ENCODE assay signal across 8 cellular contexts in the genomic region with DNA sequence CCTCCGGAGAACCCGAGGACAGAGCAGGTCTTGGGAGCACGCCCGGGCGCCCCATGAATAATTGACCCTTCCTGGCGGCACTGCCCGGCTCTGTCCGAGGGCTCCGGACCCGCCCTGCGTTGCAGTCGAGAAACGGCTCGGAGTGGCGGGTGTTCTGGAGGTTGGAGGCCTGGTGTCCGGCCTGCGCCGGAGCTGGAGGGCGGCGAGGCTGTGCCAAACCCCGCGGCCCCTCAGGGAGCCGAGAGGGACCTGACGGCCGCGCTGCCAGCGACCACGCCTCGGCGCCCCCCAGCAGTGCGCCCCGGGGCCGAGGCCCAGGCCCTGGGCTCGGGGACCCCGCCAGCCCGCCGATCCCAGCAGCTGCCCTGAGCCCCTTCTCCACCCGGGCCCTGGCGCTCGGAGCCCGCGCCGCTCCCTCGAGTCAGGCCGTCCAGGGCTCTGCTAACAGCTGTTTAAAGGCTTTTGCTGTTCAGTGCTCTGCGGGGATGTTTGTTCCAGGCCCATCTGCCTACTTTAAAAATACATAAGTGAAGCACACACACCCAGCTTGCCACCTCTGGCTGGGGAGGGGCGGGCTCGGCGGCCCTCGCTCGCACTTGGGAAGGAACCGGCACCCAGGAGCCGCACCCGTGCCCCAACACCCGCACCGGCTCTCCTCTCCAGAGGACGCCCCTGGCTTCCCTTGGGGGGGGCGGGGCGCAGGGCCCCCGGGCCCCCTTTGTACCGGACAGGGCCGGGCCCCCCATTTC. TPM values are rescaled to one million over a fixed set of nuclear protein-coding genes. Genes with fewer than 3 reads are reported as not detected.
DNase-seq lines count a peak whose midpoint lies in the region; ATAC-seq and TF ChIP-seq lines count a peak whose summit lies in the region.

No MANE protein-coding gene starts in this region.

- no peak for TF ChIP-seq CTCF in Calu3 (IDR thresholded peaks at IDR 0.05; ENCODE audit: unreplicated experiment)

- H3K4me1 Mint-ChIP-seq in Calu3 (ENCODE audit: low read depth, unreplicated experiment) (peaks cover 29% of the 10 kb centered on the region), IgD-negative memory B cell (peaks cover 17 to 21% (median 18%) of the 10 kb centered on the region in 3 donors)
- peaks cover 25% of the 10 kb centered on the region for H3K4me1 Mint-ChIP-seq in activated naive CD8-positive, alpha-beta T cell treated with anti-CD3 and anti-CD28 coated beads, Interleukin-2, amount 10 ng/mL, durations not matched to agents 7 days and 5 days

- no peak for DNase-seq in Calu3
- DNase-seq in activated naive CD8-positive, alpha-beta T cell treated with anti-CD3 and anti-CD28 coated beads, Interleukin-2, amount 10 ng/mL, durations not matched to agents 7 days and 5 days, result peak; percentile 51
- peak; percentile 54 for DNase-seq in left ventricle myocardium superior
- peak; percentile 64 for DNase-seq in sciatic nerve (ENCODE audit: low spot score)

- no peaks in the 10 kb centered on the region for H3K27me3 Mint-ChIP-seq in Calu3 (ENCODE audit: unreplicated experiment)
- no peaks in the 10 kb centered on the region for H3K27me3 Mint-ChIP-seq in IgD-negative memory B cell
- H3K27me3 Mint-ChIP-seq in activated naive CD8-positive, alpha-beta T cell treated with anti-CD3 and anti-CD28 coated beads, Interleukin-2, amount 10 ng/mL, durations not matched to agents 7 days and 5 days, result peaks cover 6% of the 10 kb centered on the region

- POLR2A ChIA-PET in activated naive CD8-positive, alpha-beta T cell treated with anti-CD3 and anti-CD28 coated beads, Interleukin-2, amount 10 ng/mL, durations not matched to agents 7 days and 5 days (lab: Charles Lee), result interaction anchor here (0.6 to 3.2 kb wide), 4 partner anchors 11 to 107 kb away, joined by 3 to 15 read pairs (median 4); a partner anchor contains a TSS

- ATAC-seq in activated naive CD8-positive, alpha-beta T cell treated with anti-CD3 and anti-CD28 coated beads, Interleukin-2, amount 10 ng/mL, durations not matched to agents 7 days and 5 days (ENCODE audit: low read depth), result no peak
- ATAC-seq in left ventricle myocardium superior, result peak; percentile 20
- ATAC-seq in sciatic nerve, result peak; percentile 23
- ATAC-seq in HG03095 (IDR thresholded peaks at IDR 0.05; ENCODE audit: unreplicated experiment), result no peak
- ATAC-seq in GM18519 (IDR thresholded peaks at IDR 0.05; ENCODE audit: low FRiP score, unreplicated experiment), result no peak
- ATAC-seq in HG03175 (IDR thresholded peaks at IDR 0.05; ENCODE audit: unreplicated experiment), result no peak

- H3K27ac Mint-ChIP-seq in Calu3 (ENCODE audit: unreplicated experiment) (peak overlapping the region; percentile 81), IgD-negative memory B cell (peak overlapping the region in 2 of 3 donors; percentile 71 to 91)
- peak overlapping the region; percentile 99 for H3K27ac Mint-ChIP-seq in activated naive CD8-positive, alpha-beta T cell treated with anti-CD3 and anti-CD28 coated beads, Interleukin-2, amount 10 ng/mL, durations not matched to agents 7 days and 5 days

- H3K9me3 Mint-ChIP-seq in Calu3 (ENCODE audit: low read depth, unreplicated experiment) (no peaks in the 10 kb centered on the region), IgD-negative memory B cell (no peaks in the 10 kb centered on the region)
- H3K9me3 Mint-ChIP-seq in activated naive CD8-positive, alpha-beta T cell treated with anti-CD3 and anti-CD28 coated beads, Interleukin-2, amount 10 ng/mL, durations not matched to agents 7 days and 5 days, result no peaks in the 10 kb centered on the region

- no TSS peak for BruUV-seq in Calu3 (replicated peaks; lab: Mats Ljungman, UMichigan)

- CTCF ChIA-PET in Calu3 (lab: Charles Lee), result interaction anchor here (0.6 kb wide), 1 partner anchor 300 kb away, joined by 4 read pairs; no protein-coding TSS in a partner anchor

- peaks cover 29% of the 10 kb centered on the region for H3K36me3 Mint-ChIP-seq in Calu3 (ENCODE audit: insufficient read depth, unreplicated experiment)
- H3K36me3 Mint-ChIP-seq in IgD-negative memory B cell, result peaks cover 5% of the 10 kb centered on the region
- peaks cover 5% of the 10 kb centered on the region for H3K36me3 Mint-ChIP-seq in activated naive CD8-positive, alpha-beta T cell treated with anti-CD3 and anti-CD28 coated beads, Interleukin-2, amount 10 ng/mL, durations not matched to agents 7 days and 5 days

- intact Hi-C loops in Calu3 (cut with micrococcal nuclease; ENCODE audit: unreplicated experiment) (loop anchor here (10.0 kb wide), 1 partner anchor 54 kb away; no protein-coding TSS in a partner anchor), left ventricle myocardium superior (cut with micrococcal nuclease) (no loop called here), sciatic nerve (cut with DNase I) (no loop called here)

- H3K4me3 Mint-ChIP-seq in Calu3 (ENCODE audit: low read depth, unreplicated experiment) (peak overlapping the region; percentile 71), IgD-negative memory B cell (peak overlapping the region; percentile 85 to 99 (median 96))
- H3K4me3 Mint-ChIP-seq in activated naive CD8-positive, alpha-beta T cell treated with anti-CD3 and anti-CD28 coated beads, Interleukin-2, amount 10 ng/mL, durations not matched to agents 7 days and 5 days, result peak overlapping the region; percentile 99

RNA-seq across cellular contexts. Expression of a gene that starts 0.8 kb away (rescaled TPM):
- total RNA-seq in Calu3 (2022) (14.3 and 15.4 TPM in 2 replicates), left ventricle myocardium superior (6.1 TPM), sciatic nerve (20.2 TPM)
- polyA plus RNA-seq in IgD-negative memory B cell, result 3.6 TPM
- total RNA-seq in activated naive CD8-positive, alpha-beta T cell treated with anti-CD3 and anti-CD28 coated beads, Interleukin-2, amount 10 ng/mL, durations not matched to agents 7 days and 5 days, result 10 to 100 TPM; 15.4 to 16.7 TPM

Comparison
In these comparisons a context has a peak if more than half of its experiments do, and no peak if none do; other contexts are left out.
1. ATAC-seq: peak in left ventricle myocardium superior (single experiment) and sciatic nerve (single experiment); none in activated naive CD8-positive, alpha-beta T cell treated with anti-CD3 and anti-CD28 coated beads, Interleukin-2, amount 10 ng/mL, durations not matched to agents 7 days and 5 days (single experiment), HG03095 (single experiment), GM18519 (single experiment) and HG03175 (single experiment).
2. Peak in every context shown above with its lines, with median percentiles within 50 percentile points of each other: H3K27ac Mint-ChIP-seq and H3K4me3 Mint-ChIP-seq.